8 cellular contexts compared by ENCODE assay signal in genomic region chr7:18666107-18666728, GRCh38.
DNase-seq lines count a peak whose midpoint lies in the region; ATAC-seq and TF ChIP-seq lines count a peak whose summit lies in the region.

No MANE protein-coding gene starts in this region.

- DNase-seq in CD4-positive, alpha-beta memory T cell, result peak; percentile 25 to 43 (median 40)
- peak; percentile 40 for DNase-seq in NCI-H526 treated with DMSO at 0.1 percent for 48 hours (lab: John Stamatoyannopoulos, UW)
- peak; percentile 73 for DNase-seq in activated CD4-positive, alpha-beta T cell treated with anti-CD3 and anti-CD28 coated beads for 48 hours
- peak; percentile 82 for DNase-seq in dermis blood vessel endothelial cell
- peak; percentile 79 for DNase-seq in lower lobe of right lung
- peak; percentile 21 for DNase-seq in stimulated activated CD8-positive, alpha-beta memory T cell treated with anti-CD3 and anti-CD28 coated beads, Interleukin-12 subunit alpha, Interleukin-12 subunit beta, amount 100 ng/mL, for 4 hours (ENCODE audit: low read depth)

- no peaks in the 10 kb centered on the region for H3K36me3 ChIP-seq in CD4-positive, alpha-beta memory T cell (ENCODE audit: insufficient read depth, low read length)
- no peaks in the 10 kb centered on the region for H3K36me3 ChIP-seq in lower lobe of right lung

- no peaks in the 10 kb centered on the region for H3K27me3 Mint-ChIP-seq in CD4-positive, alpha-beta memory T cell

- peak; percentile 90 for TF ChIP-seq CTCF in lower lobe of right lung (IDR thresholded peaks at IDR 0.05)

- intact Hi-C loops in CD4-positive, alpha-beta memory T cell (cut with micrococcal nuclease), result loop anchor here (1.0 to 10.0 kb wide), 3 partner anchors 76 to 1771 kb away; no protein-coding TSS in a partner anchor
- intact Hi-C loops in lower lobe of right lung (cut with DNase I), result no loop called here

- peaks cover 0 to 4% (median 2%) of the 10 kb centered on the region in 4 donors for H3K4me1 Mint-ChIP-seq in CD4-positive, alpha-beta memory T cell

- ATAC-seq in GM19328 (IDR thresholded peaks at IDR 0.05; ENCODE audit: unreplicated experiment) (peak; percentile 99), HG03354 (IDR thresholded peaks at IDR 0.05; ENCODE audit: poor library complexity, severe bottlenecking, unreplicated experiment) (peak; percentile 98), lower lobe of right lung (peak; percentile 84 to 91)

- no peaks in the 10 kb centered on the region for H3K4me1 ChIP-seq in CD4-positive, alpha-beta memory T cell (ENCODE audit: insufficient read depth, low read length)
- peaks cover 10% of the 10 kb centered on the region for H3K4me1 ChIP-seq in lower lobe of right lung

- H3K36me3 Mint-ChIP-seq in CD4-positive, alpha-beta memory T cell, result no peaks in the 10 kb centered on the region

- H3K27ac Mint-ChIP-seq in CD4-positive, alpha-beta memory T cell, result no peak overlapping the region

- no peak overlapping the region for H3K4me3 ChIP-seq in CD4-positive, alpha-beta memory T cell (ENCODE audit: low read length in 2 of 2)
- H3K4me3 ChIP-seq in lower lobe of right lung, result no peak overlapping the region

- H3K9me3 Mint-ChIP-seq in CD4-positive, alpha-beta memory T cell, result no peaks in the 10 kb centered on the region

- CTCF ChIA-PET in CD4-positive, alpha-beta memory T cell (lab: Charles Lee; ENCODE audit: partially characterized antibody), result interaction anchor here (0.6 to 1.5 kb wide), 5 partner anchors 31 to 985 kb away, joined by 3 to 4 read pairs (median 4); no protein-coding TSS in a partner anchor

- POLR2A ChIA-PET in CD4-positive, alpha-beta memory T cell (lab: Charles Lee; ENCODE audit: partially characterized antibody), result no interaction called here

- H3K4me3 Mint-ChIP-seq in CD4-positive, alpha-beta memory T cell, result no peak overlapping the region

- H3K9me3 ChIP-seq in CD4-positive, alpha-beta memory T cell (ENCODE audit: control insufficient read depth in 1 of 2, low read length in 2 of 2), result no peaks in the 10 kb centered on the region
- no peaks in the 10 kb centered on the region for H3K9me3 ChIP-seq in lower lobe of right lung

- no peaks in the 10 kb centered on the region for H3K27me3 ChIP-seq in CD4-positive, alpha-beta memory T cell (ENCODE audit: insufficient read depth, low read length)
- no peaks in the 10 kb centered on the region for H3K27me3 ChIP-seq in lower lobe of right lung (ENCODE audit: low read depth)

- H3K27ac ChIP-seq in CD4-positive, alpha-beta memory T cell (ENCODE audit: low read depth, low read length), result no peak overlapping the region
- H3K27ac ChIP-seq in lower lobe of right lung, result no peak overlapping the region

Comparison
In these comparisons a context has a peak if more than half of its experiments do, and no peak if none do; other contexts are left out.
1. DNase-seq: peak in every context shown above with its lines; median percentile 82 in dermis blood vessel endothelial cell; 79 in lower lobe of right lung; 73 in activated CD4-positive, alpha-beta T cell treated with anti-CD3 and anti-CD28 coated beads for 48 hours; 40 in CD4-positive, alpha-beta memory T cell; 40 in NCI-H526 treated with DMSO at 0.1 percent for 48 hours; 21 in stimulated activated CD8-positive, alpha-beta memory T cell treated with anti-CD3 and anti-CD28 coated beads, Interleukin-12 subunit alpha, Interleukin-12 subunit beta, amount 100 ng/mL, for 4 hours.